24 cellular contexts compared by ENCODE assay signal in genomic region chr5:13771011-13771571, GRCh38.
DNase-seq lines count a peak whose midpoint lies in the region; ATAC-seq and TF ChIP-seq lines count a peak whose summit lies in the region.
"Had no signal": no experiment of that assay in that cellular context is flagged by ENCODE, and none has a peak within 500 bp of the region (broad histone marks: within the 10 kb centered on the region; RNA-seq: fewer than 3 reads in every experiment).

No MANE protein-coding gene starts in this region.

- no peak for TF ChIP-seq POLR2A in upper lobe of left lung (IDR thresholded peaks at IDR 0.05)

- H3K27me3 ChIP-seq in upper lobe of left lung = no peaks in the 10 kb centered on the region
- H3K27me3 ChIP-seq: Peyer's patch, testis had no signal

- ATAC-seq in upper lobe of left lung (ENCODE audit: low FRiP score in 2 of 2) = no peak
- ATAC-seq: activated CD8-positive, alpha-beta T cell treated with anti-CD3 and anti-CD28 coated beads for 36 hours; naive thymus-derived CD4-positive, alpha-beta T cell; sciatic nerve; stimulated activated naive B cell treated with anti-CD40 and anti-IgM and Interleukin-4, amounts not matched to agents 10 μg/mL and 1 μg/mL and 100 μg/mL, for 72 hours had no signal

- DNase-seq in AG08396 (ENCODE audit: low spot score) (peak; percentile 52), HCEC 1CT (peak; percentile 86), RPMI7951 (ENCODE audit: low read depth) (peak; percentile 46), iris pigment epithelial cell (ENCODE audit: low read depth) (peak; percentile 3), NCI-H226 (no peak), upper lobe of left lung (no peak), T-helper 1 cell (no peak), HUDEP-2 (lab: John Stamatoyannopoulos, UW; ENCODE audit: unreplicated experiment in 76 of 76) (no peak)
- DNase-seq: activated CD4-positive, CD25-positive, alpha-beta regulatory T cell; activated CD8-positive, alpha-beta T cell treated with anti-CD3 and anti-CD28 coated beads for 36 hours; cerebellar nuclear complex; DMS79 treated with DMSO at 0.1 percent for 48 hours; effector CD4-positive, alpha-beta T cell; erythroblast; kidney; naive thymus-derived CD4-positive, alpha-beta T cell; NCI-H187; NK-92 treated with Interleukin-12 subunit alpha and Interleukin-12 subunit beta, amount 100 ng/mL, for 24 hours; Peyer's patch; stimulated activated naive B cell treated with anti-CD40 and anti-IgM and Interleukin-4, amounts not matched to agents 10 μg/mL and 1 μg/mL and 100 μg/mL, for 72 hours; testis had no signal

- TF ChIP-seq CTCF in upper lobe of left lung (IDR thresholded peaks at IDR 0.05) = no peak

- H3K4me1 ChIP-seq in upper lobe of left lung = no peaks in the 10 kb centered on the region
- H3K4me1 ChIP-seq: parathyroid adenoma, Peyer's patch, testis had no signal

- H3K36me3 ChIP-seq in upper lobe of left lung = no peaks in the 10 kb centered on the region
- H3K36me3 ChIP-seq: Peyer's patch had no signal

- no peak for TF ChIP-seq EP300 in upper lobe of left lung (IDR thresholded peaks at IDR 0.05)

- no peaks in the 10 kb centered on the region for H3K9me3 ChIP-seq in upper lobe of left lung
- H3K9me3 ChIP-seq: Peyer's patch, testis had no signal

- WGBS in upper lobe of left lung, 2 donors = 77 to 87% methylated on average over 1 of the region's 1 CpG

- H3K4me3 ChIP-seq in upper lobe of left lung = no peak overlapping the region
- H3K4me3 ChIP-seq: Peyer's patch, SK-N-MC, testis had no signal

- no peak overlapping the region for H3K27ac ChIP-seq in upper lobe of left lung
- H3K27ac ChIP-seq: parathyroid adenoma, Peyer's patch, SK-N-MC, testis had no signal

Comparison
In these comparisons a context has a peak if more than half of its experiments do, and no peak if none do; other contexts are left out.
1. DNase-seq: peak in AG08396 (single experiment), HCEC 1CT (single experiment), RPMI7951 (single experiment) and iris pigment epithelial cell (single experiment); none in NCI-H226 (single experiment), upper lobe of left lung (0 of 2), T-helper 1 cell (0 of 5) and HUDEP-2 (0 of 76).